ENCODE assay signal across 15 cellular contexts in the genomic region with DNA sequence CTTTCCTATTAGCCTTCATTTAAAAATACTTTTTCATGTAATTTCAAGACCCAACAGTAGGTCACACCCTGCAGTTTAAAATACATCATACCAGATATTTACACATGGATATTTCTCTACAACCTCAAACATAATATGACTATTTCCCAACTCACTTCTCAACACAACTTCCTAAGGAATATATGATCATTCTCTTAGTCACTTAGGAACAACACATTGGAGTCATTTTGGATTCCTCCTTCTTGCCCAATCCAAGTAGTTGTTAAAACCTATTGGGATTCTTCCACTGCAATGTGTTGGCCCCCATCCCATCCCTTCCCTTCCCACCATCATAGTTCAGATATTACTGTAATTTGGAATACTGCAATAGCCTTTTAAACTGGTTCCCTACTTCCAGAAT.
A peak's percentile ranks its signal among the peaks of the same experiment; 100 is the strongest.
DNase-seq lines count a peak whose midpoint lies in the region; ATAC-seq, FAIRE-seq and TF ChIP-seq lines count a peak whose summit lies in the region.
"Had no signal": no experiment of that assay in that cellular context is flagged by ENCODE, and none has a peak within 500 bp of the region (broad histone marks: within the 10 kb centered on the region; RNA-seq: fewer than 3 reads in every experiment).

No MANE protein-coding gene starts in this region.

- no peak for TF ChIP-seq CTCF in AG09309 (IDR thresholded peaks at IDR 0.05; ENCODE audit: control insufficient read depth, insufficient read depth, low read depth, low read length, missing control alignments)
- no peak for TF ChIP-seq CTCF in fibroblast of lung (conservative IDR thresholded peaks at IDR 0.05 in 1 of 2, IDR thresholded peaks at IDR 0.05 in 1 of 2; ENCODE audit: low read depth in 1 of 2, low read length in 2 of 2)
- no peak for TF ChIP-seq CTCF in omental fat pad (IDR thresholded peaks at IDR 0.05)

- H3K4me1 ChIP-seq in fibroblast of lung (ENCODE audit: control insufficient read depth, extremely low read depth, insufficient read depth, low read length) (peaks cover 3% of the 10 kb centered on the region), mesendoderm (ENCODE audit: control insufficient read depth, low read depth, low read length) (peaks cover 15% of the 10 kb centered on the region)

- no peaks in the 10 kb centered on the region for H4K20me1 ChIP-seq in fibroblast of lung (ENCODE audit: control insufficient read depth, extremely low read depth, insufficient read depth, low read length)
- H4K20me1 ChIP-seq: BLaER1 had no signal

- no peak overlapping the region for H3K23ac ChIP-seq in mesendoderm (ENCODE audit: low read length)

- H3K4me2 ChIP-seq in fibroblast of lung (ENCODE audit: extremely low read depth, insufficient read depth, low read length) (no peak overlapping the region), mesendoderm (ENCODE audit: low read length) (no peak overlapping the region)
- H3K4me2 ChIP-seq: BLaER1 had no signal

- H4K5ac ChIP-seq in mesendoderm (ENCODE audit: low read length): no peak overlapping the region

- no peak overlapping the region for H3K4me3 ChIP-seq in AG09309 (ENCODE audit: control insufficient read depth, low read depth, low read length)
- no peak overlapping the region for H3K4me3 ChIP-seq in MG63
- H3K4me3 ChIP-seq in fibroblast of lung (replicated peaks in 1 of 4; ENCODE audit: control extremely low read depth in 1 of 4, insufficient read depth in 1 of 4, low read depth in 3 of 4, low read length in 4 of 4): no peak overlapping the region
- no peak overlapping the region for H3K4me3 ChIP-seq in mesendoderm (ENCODE audit: low read length)
- H3K4me3 ChIP-seq: BLaER1, ovary had no signal

- H2BK15ac ChIP-seq in mesendoderm (replicated peaks; ENCODE audit: low read depth): no peak overlapping the region

- no peak for FAIRE-seq in HTR-8/SVneo (lab: Jason Lieb, UNC)
- FAIRE-seq: endothelial cell of umbilical vein had no signal

- H2AFZ ChIP-seq in fibroblast of lung (ENCODE audit: low read length): no peak overlapping the region

- no peak overlapping the region for H3K4ac ChIP-seq in mesendoderm (ENCODE audit: low read depth, low read length)

- H3K79me2 ChIP-seq in fibroblast of lung (ENCODE audit: control insufficient read depth, insufficient read depth, low read length) (no peaks in the 10 kb centered on the region), mesendoderm (ENCODE audit: control insufficient read depth, insufficient read depth, low read length) (peaks cover 9% of the 10 kb centered on the region)

- H3K36me3 ChIP-seq in MG63: no peaks in the 10 kb centered on the region
- no peaks in the 10 kb centered on the region for H3K36me3 ChIP-seq in fibroblast of lung (ENCODE audit: control insufficient read depth, insufficient read depth, low read length)
- peaks cover 1% of the 10 kb centered on the region for H3K36me3 ChIP-seq in mesendoderm (ENCODE audit: control insufficient read depth, insufficient read depth, low read length)
- H3K36me3 ChIP-seq: BLaER1, ovary had no signal

- H3K27ac ChIP-seq in fibroblast of lung (ENCODE audit: insufficient read depth, low read length) (no peak overlapping the region), mesendoderm (ENCODE audit: low read depth, low read length) (no peak overlapping the region)
- H3K27ac ChIP-seq: BLaER1, ovary had no signal

- H3K27me3 ChIP-seq in MG63: peaks cover 3% of the 10 kb centered on the region; the same call in 1 of the 2 replicates
- no peaks in the 10 kb centered on the region for H3K27me3 ChIP-seq in fibroblast of lung (ENCODE audit: control insufficient read depth, insufficient read depth, low read length)
- no peaks in the 10 kb centered on the region for H3K27me3 ChIP-seq in mesendoderm (ENCODE audit: insufficient read depth, low read length, poor library complexity)
- H3K27me3 ChIP-seq: BLaER1, ovary had no signal

- no peak overlapping the region for H3K56ac ChIP-seq in mesendoderm (ENCODE audit: low read length)

- no peaks in the 10 kb centered on the region for H3K9me3 ChIP-seq in MG63
- no peaks in the 10 kb centered on the region for H3K9me3 ChIP-seq in fibroblast of lung (ENCODE audit: control insufficient read depth, insufficient read depth, low read depth, low read length)
- H3K9me3 ChIP-seq: ovary had no signal

- H3K18ac ChIP-seq in mesendoderm (ENCODE audit: low read length): no peak overlapping the region

- ATAC-seq in omental fat pad (ENCODE audit: low FRiP score) (peak; percentile 73), GM21381 (IDR thresholded peaks at IDR 0.05; ENCODE audit: unreplicated experiment) (no peak)

- no peak overlapping the region for H2BK120ac ChIP-seq in mesendoderm (ENCODE audit: low read depth, low read length)

- no peak overlapping the region for H2AK5ac ChIP-seq in mesendoderm (ENCODE audit: low read length)

- peak; percentile 97 for DNase-seq in AG09309 (ENCODE audit: low read depth)
- peak; percentile 73 for DNase-seq in MG63
- peak; percentile 72 to 81 for DNase-seq in fibroblast of lung (ENCODE audit: low read depth in 2 of 2)
- no peak for DNase-seq in omental fat pad (ENCODE audit: low spot score)
- no peak for DNase-seq in NAMALWA (ENCODE audit: low spot score)
- no peak for DNase-seq in HTR-8/SVneo (ENCODE audit: insufficient read length, low spot score)
- DNase-seq in mesendoderm: no peak
- DNase-seq: activated naive CD4-positive, alpha-beta T cell treated with anti-CD3 and anti-CD28 coated beads, Interleukin-2, amount 10 ng/mL, durations not matched to agents 7 days and 5 days; DMS53; NCI-H1105 treated with DMSO at 0.1 percent for 48 hours; NCI-H446 had no signal

- no peak overlapping the region for H2BK5ac ChIP-seq in mesendoderm (ENCODE audit: low read length)

- no peak overlapping the region for H3K9ac ChIP-seq in fibroblast of lung (ENCODE audit: insufficient read depth, low read length)
- no peak overlapping the region for H3K9ac ChIP-seq in mesendoderm (ENCODE audit: low read length)
- H3K9ac ChIP-seq: BLaER1 had no signal

- H3K79me1 ChIP-seq in mesendoderm (ENCODE audit: low read length): peaks cover 27% of the 10 kb centered on the region

- no peak overlapping the region for H4K8ac ChIP-seq in mesendoderm (ENCODE audit: low read depth, low read length)

Comparison
In these comparisons a context has a peak if more than half of its experiments do, and no peak if none do; other contexts are left out.
1. DNase-seq: peak in AG09309 (single experiment), MG63 (single experiment) and fibroblast of lung (2 of 2); none in omental fat pad (single experiment), NAMALWA (single experiment), HTR-8/SVneo (single experiment) and mesendoderm (single experiment).